Comparison of ENCODE assay signal across 14 cellular contexts in genomic region chr20:36145877-36146707, GRCh38. TPM values are rescaled to one million over a fixed set of nuclear protein-coding genes. Genes with fewer than 3 reads are reported as not detected.
DNase-seq lines count a peak whose midpoint lies in the region; ATAC-seq and TF ChIP-seq lines count a peak whose summit lies in the region.
"Had no signal": no experiment of that assay in that cellular context is flagged by ENCODE, and none has a peak within 500 bp of the region (broad histone marks: within the 10 kb centered on the region; RNA-seq: fewer than 3 reads in every experiment).

No MANE protein-coding gene starts in this region.

- H3K36me3 ChIP-seq in Karpas-422 (ENCODE audit: insufficient read depth, low read length) = no peaks in the 10 kb centered on the region
- H3K36me3 ChIP-seq: brain microvascular endothelial cell, neural progenitor cell had no signal

- no peaks in the 10 kb centered on the region for H3K9me3 ChIP-seq in Karpas-422 (ENCODE audit: low read length)

- TF ChIP-seq CTCF in nephron (IDR thresholded peaks at IDR 0.05; ENCODE audit: unreplicated experiment in 3 of 3) = no peak

- no peak overlapping the region for H3K4me3 Mint-ChIP-seq in nephron
- H3K4me3 Mint-ChIP-seq in activated naive CD8-positive, alpha-beta T cell treated with anti-CD3 and anti-CD28 coated beads, Interleukin-2, amount 50 U/mL, for 24 hours = no peak overlapping the region
- H3K4me3 Mint-ChIP-seq: activated T-cell treated with anti-CD3 and anti-CD28 coated beads, Interleukin-2, amount 50 U/mL, for 72 hours; neural progenitor cell had no signal

- no peak overlapping the region for H3K4me2 ChIP-seq in Karpas-422 (ENCODE audit: low read depth, low read length, poor library complexity, severe bottlenecking)
- H3K4me2 ChIP-seq: neural progenitor cell had no signal

- no peaks in the 10 kb centered on the region for H3K9me2 ChIP-seq in Karpas-422 (replicated peaks; ENCODE audit: insufficient read depth, low read length)

- H2AFZ ChIP-seq in Karpas-422 (ENCODE audit: low read length) = no peak overlapping the region
- H2AFZ ChIP-seq: neural progenitor cell had no signal

- H3K9ac ChIP-seq in Karpas-422 (ENCODE audit: low read length) = no peak overlapping the region
- H3K9ac ChIP-seq: neural progenitor cell had no signal

- H3K9me3 Mint-ChIP-seq in nephron = no peaks in the 10 kb centered on the region
- no peaks in the 10 kb centered on the region for H3K9me3 Mint-ChIP-seq in activated naive CD8-positive, alpha-beta T cell treated with anti-CD3 and anti-CD28 coated beads, Interleukin-2, amount 50 U/mL, for 24 hours
- H3K9me3 Mint-ChIP-seq: activated T-cell treated with anti-CD3 and anti-CD28 coated beads, Interleukin-2, amount 50 U/mL, for 72 hours; neural progenitor cell had no signal

- no peak for ATAC-seq in GM19035 (IDR thresholded peaks at IDR 0.05; ENCODE audit: unreplicated experiment)
- no peak for ATAC-seq in activated naive CD8-positive, alpha-beta T cell treated with anti-CD3 and anti-CD28 coated beads, Interleukin-2, amount 50 U/mL, for 24 hours
- ATAC-seq: activated T-cell treated with anti-CD3 and anti-CD28 coated beads, Interleukin-2, amount 50 U/mL, for 72 hours had no signal

- H4K20me1 ChIP-seq in Karpas-422 (ENCODE audit: insufficient read depth, low read depth, low read length) = no peaks in the 10 kb centered on the region

- H3K27me3 Mint-ChIP-seq in nephron (ENCODE audit: low read depth) = peaks cover 5% of the 10 kb centered on the region
- H3K27me3 Mint-ChIP-seq in activated naive CD8-positive, alpha-beta T cell treated with anti-CD3 and anti-CD28 coated beads, Interleukin-2, amount 50 U/mL, for 24 hours = peaks cover 13% of the 10 kb centered on the region

- peak overlapping the region; percentile 12 to 76 (median 57) for H3K27ac Mint-ChIP-seq in nephron
- no peak overlapping the region for H3K27ac Mint-ChIP-seq in activated naive CD8-positive, alpha-beta T cell treated with anti-CD3 and anti-CD28 coated beads, Interleukin-2, amount 50 U/mL, for 24 hours
- H3K27ac Mint-ChIP-seq: activated T-cell treated with anti-CD3 and anti-CD28 coated beads, Interleukin-2, amount 50 U/mL, for 72 hours; neural progenitor cell had no signal

- no peaks in the 10 kb centered on the region for H3K27me3 ChIP-seq in Karpas-422 (ENCODE audit: low read length)
- H3K27me3 ChIP-seq: brain microvascular endothelial cell, neural progenitor cell had no signal

- no peak overlapping the region for H3K27ac ChIP-seq in Karpas-422 (ENCODE audit: low read length)
- H3K27ac ChIP-seq: brain microvascular endothelial cell, neural progenitor cell had no signal

- H3K4me1 ChIP-seq in Karpas-422 (ENCODE audit: low read length) = peaks cover 15% of the 10 kb centered on the region
- H3K4me1 ChIP-seq: neural progenitor cell had no signal

- DNase-seq in Caki2 (ENCODE audit: low read depth) = peak; percentile 59
- peak; percentile 68 for DNase-seq in NCI-H524 treated with DMSO at 0.1 percent for 48 hours (lab: John Stamatoyannopoulos, UW)
- DNase-seq in glomerular visceral epithelial cell (ENCODE audit: extremely low spot score) = peak; percentile 47
- DNase-seq in activated naive CD8-positive, alpha-beta T cell treated with anti-CD3 and anti-CD28 coated beads, Interleukin-2, amount 50 U/mL, for 24 hours = no peak
- DNase-seq in Karpas-422 = no peak
- no peak for DNase-seq in foreskin melanocyte
- DNase-seq: activated CD4-positive, CD25-positive, alpha-beta regulatory T cell treated with anti-CD3 and anti-CD28 coated beads, Interleukin-2, amount 50 U/mL, for 72 hours; activated T-cell treated with anti-CD3 and anti-CD28 coated beads, Interleukin-2, amount 50 U/mL, for 72 hours; AML-193; brain microvascular endothelial cell; EL had no signal

- peaks cover 21% of the 10 kb centered on the region for H3K4me1 Mint-ChIP-seq in nephron
- H3K4me1 Mint-ChIP-seq in activated naive CD8-positive, alpha-beta T cell treated with anti-CD3 and anti-CD28 coated beads, Interleukin-2, amount 50 U/mL, for 24 hours = peaks cover 6% of the 10 kb centered on the region

- no peak overlapping the region for H3K4me3 ChIP-seq in Karpas-422 (ENCODE audit: low read length)
- H3K4me3 ChIP-seq: neural progenitor cell had no signal

- H3K36me3 Mint-ChIP-seq in nephron (ENCODE audit: low read depth) = no peaks in the 10 kb centered on the region
- H3K36me3 Mint-ChIP-seq in activated naive CD8-positive, alpha-beta T cell treated with anti-CD3 and anti-CD28 coated beads, Interleukin-2, amount 50 U/mL, for 24 hours (ENCODE audit: low read depth) = no peaks in the 10 kb centered on the region
- H3K36me3 Mint-ChIP-seq: neural progenitor cell had no signal

- H3K79me2 ChIP-seq in Karpas-422 (ENCODE audit: low read length) = no peaks in the 10 kb centered on the region

- in situ Hi-C loops in Caki2 (cut with HindIII; ENCODE audit: low pct_unique_long_range_greater_than_20kb, low sequenced_read_pairs) = no loop called here

RNA-seq across cellular contexts. Expression of gene EPB41L1, which starts 8.4 kb away (rescaled TPM):
- 44.7 and 54.4 TPM in 2 replicates for total RNA-seq in Caki2 (2014; rRNA removed; shearing (Covaris generic); ENCODE audit: low replicate concordance)
- 5.9 and 10.6 TPM in 2 replicates for total RNA-seq in Karpas-422 (2014; rRNA removed; shearing (Covaris generic); ENCODE audit: low replicate concordance)

Comparison
In these comparisons a context has a peak if more than half of its experiments do, and no peak if none do; other contexts are left out.
1. DNase-seq: peak in Caki2 (single experiment), NCI-H524 treated with DMSO at 0.1 percent for 48 hours (single experiment) and glomerular visceral epithelial cell (single experiment); none in activated naive CD8-positive, alpha-beta T cell treated with anti-CD3 and anti-CD28 coated beads, Interleukin-2, amount 50 U/mL, for 24 hours (single experiment), Karpas-422 (single experiment) and foreskin melanocyte (single experiment).